8 cellular contexts compared by ENCODE assay signal in the genomic region with DNA sequence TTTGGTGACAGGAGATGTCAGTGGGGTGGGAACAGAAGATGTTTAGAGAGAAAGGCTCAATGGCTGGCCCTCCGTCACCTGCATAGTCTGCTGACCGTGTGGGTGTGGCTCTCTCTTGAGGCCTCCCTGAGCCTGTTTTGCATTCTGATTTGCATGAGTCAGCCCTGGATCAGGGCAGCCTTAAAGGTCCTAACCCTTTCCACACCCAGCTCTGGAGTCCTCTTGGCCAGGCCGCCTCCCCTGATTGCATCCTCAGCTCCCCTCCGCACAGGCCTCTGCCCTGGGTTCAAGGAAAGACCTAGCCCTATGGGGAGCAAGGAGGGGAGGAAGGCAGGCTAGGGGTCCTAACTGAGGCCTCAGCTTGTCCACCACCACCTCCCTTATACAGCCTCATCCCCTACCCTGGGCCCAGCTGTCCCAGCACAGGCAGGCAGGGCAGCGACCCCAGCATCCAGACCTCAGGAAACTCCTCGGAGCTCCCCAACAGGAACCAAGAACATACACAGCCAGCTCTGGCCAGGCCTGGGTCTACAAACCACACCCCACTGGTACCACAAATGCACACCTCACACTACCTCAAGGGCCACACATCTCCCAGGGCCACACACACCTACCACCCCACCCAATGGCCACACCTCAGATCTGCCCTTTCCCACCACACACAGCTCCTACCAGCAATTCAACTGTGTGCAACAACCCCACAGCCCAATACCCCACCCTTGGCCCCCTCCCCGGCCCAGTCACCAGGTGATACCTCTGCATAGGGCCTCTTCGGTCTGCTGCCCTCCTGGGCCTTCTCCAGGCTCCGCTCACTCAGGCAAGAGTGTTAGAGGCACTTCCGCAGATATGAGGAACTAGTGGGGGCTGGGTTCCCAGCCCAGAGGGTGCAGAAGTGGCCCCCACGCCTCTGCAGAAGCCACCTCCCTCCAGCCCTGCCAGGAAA. TPM values are rescaled to one million over a fixed set of nuclear protein-coding genes. Genes with fewer than 3 reads are reported as not detected.
A peak's percentile ranks its signal among the peaks of the same experiment; 100 is the strongest.
DNase-seq lines count a peak whose midpoint lies in the region; ATAC-seq and TF ChIP-seq lines count a peak whose summit lies in the region.

No MANE protein-coding gene starts in this region.

- DNase-seq in AML-193 (lab: John Stamatoyannopoulos, UW) (peak; percentile 45 to 63), NCI-H226 (peak; percentile 73), epithelial cell of prostate (ENCODE audit: low read depth, low spot score) (no peak), psoas muscle (peak; percentile 52 to 63), NCI-H2107 treated with DMSO at 0.1 percent for 48 hours (lab: John Stamatoyannopoulos, UW; ENCODE audit: unreplicated experiment) (no peak), erythroblast (lab: John Stamatoyannopoulos, UW) (no peak)

- intact Hi-C loops in psoas muscle (cut with DNase I): no loop called here

- no peak for TF ChIP-seq POLR2A in erythroblast (IDR thresholded peaks at IDR 0.05; ENCODE audit: low read length)

- WGBS in psoas muscle, 3 donors: 89 to 93% (median 90%) methylated on average over 11 of the region's 11 CpGs

- no peak for TF ChIP-seq CTCF in psoas muscle (IDR thresholded peaks at IDR 0.05)

- H3K36me3 ChIP-seq in psoas muscle (ENCODE audit: insufficient read depth in 1 of 2, low read depth in 1 of 2): no peaks in the 10 kb centered on the region

- peak overlapping the region; percentile 4 for H3K4me3 ChIP-seq in psoas muscle

- peaks cover 12% of the 10 kb centered on the region for H3K4me1 ChIP-seq in psoas muscle

- H3K9me3 ChIP-seq in psoas muscle: no peaks in the 10 kb centered on the region

- H3K27ac ChIP-seq in epithelial cell of prostate (peak overlapping the region; percentile 92), psoas muscle (no peak overlapping the region)

- no peaks in the 10 kb centered on the region for H3K27me3 ChIP-seq in psoas muscle (ENCODE audit: insufficient read depth in 3 of 3, low read length in 2 of 3)

- ATAC-seq in GM19328 (IDR thresholded peaks at IDR 0.05; ENCODE audit: unreplicated experiment) (peak; percentile 46), psoas muscle (peak in 1 of 4 donors; percentile 22), HG03196 (IDR thresholded peaks at IDR 0.05; ENCODE audit: unreplicated experiment) (no peak)

RNA-seq across cellular contexts. Expression of a gene that starts 13.7 kb away (rescaled TPM):
- total RNA-seq in psoas muscle: 10 to 100 TPM; 16.0 to 27.5 (median 18.9) TPM
- polyA plus RNA-seq in psoas muscle: 10 to 100 TPM; 16.8 to 19.8 (median 17.5) TPM

RNA-seq across cellular contexts. Expression of a gene that starts 55.4 kb away (rescaled TPM):
- 10 to 100 TPM; 47.3 to 70.7 (median 57.7) TPM for total RNA-seq in psoas muscle
- 10 to 100 TPM; 18.6 to 99.9 (median 57.3) TPM for polyA plus RNA-seq in psoas muscle

Comparison
In these comparisons a context has a peak if more than half of its experiments do, and no peak if none do; other contexts are left out.
1. DNase-seq: peak in AML-193 (2 of 2), NCI-H226 (single experiment) and psoas muscle (2 of 2); none in epithelial cell of prostate (single experiment), NCI-H2107 treated with DMSO at 0.1 percent for 48 hours (single experiment) and erythroblast (0 of 2).